ENCODE assay signal across 21 cellular contexts in genomic region chr5:172899436-172899835, GRCh38. TPM values are rescaled to one million over a fixed set of nuclear protein-coding genes. Genes with fewer than 3 reads are reported as not detected.
DNase-seq lines count a peak whose midpoint lies in the region; ATAC-seq and TF ChIP-seq lines count a peak whose summit lies in the region.
"Had no signal": no experiment of that assay in that cellular context is flagged by ENCODE, and none has a peak within 500 bp of the region (broad histone marks: within the 10 kb centered on the region; RNA-seq: fewer than 3 reads in every experiment).

No MANE protein-coding gene starts in this region.

- no peak overlapping the region for H3K4me2 ChIP-seq in GM23248 (ENCODE audit: unreplicated experiment)

- peaks cover 62% of the 10 kb centered on the region for H3K4me1 ChIP-seq in GM23248 (ENCODE audit: insufficient read depth)
- H3K4me1 ChIP-seq in right lobe of liver, result peaks cover 3 to 99% (median 51%) of the 10 kb centered on the region in 4 donors

- H2AFZ ChIP-seq in GM23248, result no peak overlapping the region

- intact Hi-C loops in right lobe of liver (cut with DNase I), result no loop called here

- no peak overlapping the region for H3K9ac ChIP-seq in GM23248

- in situ Hi-C loops in GM23248 (cut with MboI) (no loop called here), brain microvascular endothelial cell (cut with HindIII; ENCODE audit: low pct_ligation_motif_present, low sequenced_read_pairs) (no loop called here)

- 91 to 92% methylated on average over 7 of the region's 7 CpGs for WGBS in GM23248 (ENCODE audit: low coverage in 1 of 2, low lambda C conversion rate in 2 of 2, missing lambda C conversion rate in 2 of 2), 2 experiments
- WGBS in right lobe of liver (ENCODE audit: insufficient coverage, low coverage, low lambda C conversion rate, missing lambda C conversion rate), result 47% methylated on average over 7 of the region's 7 CpGs

- TF ChIP-seq POLR2A in right lobe of liver (IDR thresholded peaks at IDR 0.05), result no peak

- peaks cover 79% of the 10 kb centered on the region for H3F3A ChIP-seq in GM23248 (ENCODE audit: insufficient read depth)

- DNase-seq in GM23248 (no peak), brain microvascular endothelial cell (no peak), right lobe of liver (no peak), kidney glomerular epithelial cell (lab: John Stamatoyannopoulos, UW) (no peak)
- DNase-seq: activated CD4-positive, alpha-beta T cell treated with anti-CD3 and anti-CD28 coated beads for 36 hours; activated CD8-positive, alpha-beta memory T cell treated with anti-CD3 and anti-CD28 coated beads, Interleukin-2, amount 50 U/mL, for 4 hours; activated gamma-delta T cell; amniotic stem cell; COR-L47; foreskin melanocyte; KBM-7; naive thymus-derived CD4-positive, alpha-beta T cell; NCI-H1048; NCI-H2081 treated with DMSO at 0.1 percent for 48 hours; NCI-H526; SK-N-SH; stimulated activated naive CD8-positive, alpha-beta T cell treated with anti-CD3 and anti-CD28 coated beads, Interleukin-15, Interleukin-2, amounts not matched to agents 100 U/mL and 50 U/mL, for 24 hours had no signal

- peak overlapping the region; percentile 99 for H3K27ac ChIP-seq in GM23248
- H3K27ac ChIP-seq in brain microvascular endothelial cell, result peak overlapping the region; percentile 99
- H3K27ac ChIP-seq in right lobe of liver, result peak overlapping the region in 2 of 3 donors; percentile 81 to 95
- H3K27ac ChIP-seq in skin epidermis, result peak overlapping the region in 11 of 21 experiments; percentile 14 to 91 (median 69)

- H3K36me3 ChIP-seq in GM23248 (ENCODE audit: low read depth), result no peaks in the 10 kb centered on the region
- H3K36me3 ChIP-seq in brain microvascular endothelial cell (replicated peaks), result peaks cover 38% of the 10 kb centered on the region
- H3K36me3 ChIP-seq in right lobe of liver, result peaks cover 0 to 2% (median 0%) of the 10 kb centered on the region in 4 donors

- H3K9me3 ChIP-seq in GM23248 (ENCODE audit: low read depth) (no peaks in the 10 kb centered on the region), right lobe of liver (no peaks in the 10 kb centered on the region)
- H3K9me3 ChIP-seq: SK-N-SH had no signal

- TF ChIP-seq CTCF in brain microvascular endothelial cell (IDR thresholded peaks at IDR 0.05; ENCODE audit: low read depth, low read length, missing control alignments) (no peak), right lobe of liver (IDR thresholded peaks at IDR 0.05) (no peak)

- peaks cover 27% of the 10 kb centered on the region for H3K79me2 ChIP-seq in GM23248 (ENCODE audit: insufficient read depth)

- H4K20me1 ChIP-seq in GM23248 (ENCODE audit: insufficient read depth), result no peaks in the 10 kb centered on the region

- H3K4me3 ChIP-seq in GM23248 (no peak overlapping the region), brain microvascular endothelial cell (ENCODE audit: low read depth, low read length) (no peak overlapping the region), right lobe of liver (no peak overlapping the region), skin epidermis (no peak overlapping the region)

- ATAC-seq in right lobe of liver, result peak in 3 of 4 donors; percentile 3 to 38 (median 15)
- ATAC-seq in HG02870 (IDR thresholded peaks at IDR 0.05; ENCODE audit: unreplicated experiment), result no peak
- no peak for ATAC-seq in GM21825 (IDR thresholded peaks at IDR 0.05; ENCODE audit: unreplicated experiment)
- no peak for ATAC-seq in HG02852 (IDR thresholded peaks at IDR 0.05; ENCODE audit: unreplicated experiment)
- ATAC-seq: activated CD4-positive, alpha-beta T cell treated with anti-CD3 and anti-CD28 coated beads for 36 hours; naive thymus-derived CD4-positive, alpha-beta T cell; stimulated activated naive CD8-positive, alpha-beta T cell treated with anti-CD3 and anti-CD28 coated beads, Interleukin-15, Interleukin-2, amounts not matched to agents 100 U/mL and 50 U/mL, for 24 hours had no signal

- H3K9me2 ChIP-seq in GM23248 (ENCODE audit: insufficient read depth), result no peaks in the 10 kb centered on the region
- H3K9me2 ChIP-seq: SK-N-SH had no signal

- no peaks in the 10 kb centered on the region for H3K27me3 ChIP-seq in GM23248 (replicated peaks; ENCODE audit: insufficient read depth)
- no peaks in the 10 kb centered on the region for H3K27me3 ChIP-seq in brain microvascular endothelial cell (replicated peaks)
- H3K27me3 ChIP-seq in right lobe of liver, result no peaks in the 10 kb centered on the region

RNA-seq across cellular contexts. Expression of gene RPL26L1, which starts 59.8 kb away (rescaled TPM):
- 24.3 and 30.7 TPM in 2 replicates for total RNA-seq in GM23248 (2014; rRNA removed; shearing (Covaris generic))
- polyA plus RNA-seq in GM23248 (2016; fragmentation: Nextera tagmentation; extraction: Ambion mirVana), result 102 and 104 TPM in 2 replicates
- total RNA-seq in right lobe of liver, result 10 to 100 TPM; 14.2 to 33.4 (median 19.2) TPM

Comparison
In these comparisons a context has a peak if more than half of its experiments do, and no peak if none do; other contexts are left out.
1. ATAC-seq: peak in right lobe of liver (3 of 4); none in HG02870 (single experiment), GM21825 (single experiment) and HG02852 (single experiment).
2. Peak in every context shown above with its lines, with median percentiles within 50 percentile points of each other: H3K27ac ChIP-seq.